ENCODE assay signal across 8 cellular contexts in the genomic region with DNA sequence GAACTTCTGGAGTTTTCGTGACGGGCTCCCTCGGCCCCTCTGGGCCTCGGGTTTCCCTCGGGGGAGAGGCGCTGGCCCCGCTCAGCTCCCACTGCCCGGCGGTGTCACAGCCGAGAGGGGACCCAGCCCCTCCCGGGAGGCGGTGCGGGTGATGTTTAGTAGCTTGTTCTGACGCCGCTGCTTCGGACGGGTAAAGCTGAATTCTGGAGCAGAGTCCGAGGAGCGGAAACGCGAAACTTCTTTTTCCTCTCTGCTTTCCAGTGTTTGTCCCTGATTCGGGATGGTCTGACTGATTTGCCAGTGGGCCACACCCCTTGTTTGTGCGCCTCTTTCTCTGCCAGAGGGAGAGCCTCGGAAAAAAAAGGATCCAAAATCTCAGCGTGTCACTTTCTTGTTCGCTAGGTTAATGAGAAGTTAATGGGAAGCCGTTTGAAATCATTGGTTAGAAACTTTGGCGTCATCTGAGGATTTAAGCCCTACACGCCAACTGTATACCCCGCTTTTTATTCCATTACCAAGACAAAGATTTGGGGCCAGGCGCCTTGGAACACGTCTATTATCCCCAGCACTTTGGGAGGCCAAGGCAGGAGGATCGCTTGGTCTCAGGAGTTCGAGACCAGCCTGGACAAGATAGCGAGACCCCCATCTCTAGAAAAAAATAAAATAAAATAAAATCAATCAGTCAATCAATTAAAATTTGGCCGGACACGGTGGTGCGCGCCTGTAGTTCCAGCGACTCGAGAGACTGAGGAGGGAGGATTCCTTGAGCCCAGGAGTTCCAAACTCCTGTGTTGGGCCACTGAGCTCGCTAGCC. TPM values are rescaled to one million over a fixed set of nuclear protein-coding genes. Genes with fewer than 3 reads are reported as not detected.
DNase-seq lines count a peak whose midpoint lies in the region; ATAC-seq and TF ChIP-seq lines count a peak whose summit lies in the region.

No MANE protein-coding gene starts in this region.

- H3K4me1 ChIP-seq in naive thymus-derived CD4-positive, alpha-beta T cell (ENCODE audit: control insufficient read depth in 2 of 2, insufficient read depth in 2 of 2, low read length in 2 of 2) = peaks cover 3 to 8% of the 10 kb centered on the region in 2 donors
- H3K4me1 ChIP-seq in uterus = peaks cover 0 to 4% of the 10 kb centered on the region in 2 donors

- peaks cover 16% of the 10 kb centered on the region for H3K36me3 Mint-ChIP-seq in activated T-helper 1 cell treated with anti-CD3 and anti-CD28 coated beads, Interleukin-12 subunit alpha, Interleukin-12 subunit beta, Interleukin-2, Interleukin-4 antibody, amounts not matched to agents 30 ng/mL and 10 ng/mL and 1 ng/mL, durations not matched to agents 14 hours and 24 hours and 36 hours (ENCODE audit: low read depth)
- peaks cover 0 to 6% (median 0%) of the 10 kb centered on the region in 5 donors for H3K36me3 Mint-ChIP-seq in naive thymus-derived CD4-positive, alpha-beta T cell

- DNase-seq in DMS53 treated with DMSO at 0.1 percent for 48 hours (lab: John Stamatoyannopoulos, UW; ENCODE audit: unreplicated experiment) (peak; percentile 63), GOT3 (lab: John Stamatoyannopoulos, UW) (peak; percentile 26), NCI-H1105 (lab: John Stamatoyannopoulos, UW) (peak; percentile 10), fibroblast of pulmonary artery (ENCODE audit: low read depth) (peak; percentile 67), uterus (peak; percentile 55 to 56), GM10266 (ENCODE audit: extremely low spot score) (no peak)
- DNase-seq in activated T-helper 1 cell treated with anti-CD3 and anti-CD28 coated beads, Interleukin-12 subunit alpha, Interleukin-12 subunit beta, Interleukin-2, Interleukin-4 antibody, amounts not matched to agents 30 ng/mL and 10 ng/mL and 1 ng/mL, durations not matched to agents 14 hours and 24 hours and 36 hours (ENCODE audit: low spot score) = no peak
- DNase-seq in naive thymus-derived CD4-positive, alpha-beta T cell = peak in 1 of 9 donors; percentile 2

- peaks cover 0 to 19% (median 0%) of the 10 kb centered on the region in 3 experiments for H3K36me3 ChIP-seq in naive thymus-derived CD4-positive, alpha-beta T cell (ENCODE audit: control insufficient read depth in 2 of 3, insufficient read depth in 3 of 3, low read length in 3 of 3)
- H3K36me3 ChIP-seq in uterus = no peaks in the 10 kb centered on the region

- H3K27ac ChIP-seq in naive thymus-derived CD4-positive, alpha-beta T cell (ENCODE audit: low read depth, low read length) = peak overlapping the region; percentile 89
- H3K27ac ChIP-seq in uterus = peak overlapping the region; percentile 91 to 93

- TF ChIP-seq CTCF in fibroblast of pulmonary artery (IDR thresholded peaks at IDR 0.05; ENCODE audit: low read length, missing control alignments) (no peak), uterus (IDR thresholded peaks at IDR 0.05) (no peak), GM10266 (IDR thresholded peaks at IDR 0.05; ENCODE audit: control insufficient read depth, insufficient read depth, low read depth, missing control alignments) (no peak)

- no peaks in the 10 kb centered on the region for H3K27me3 Mint-ChIP-seq in activated T-helper 1 cell treated with anti-CD3 and anti-CD28 coated beads, Interleukin-12 subunit alpha, Interleukin-12 subunit beta, Interleukin-2, Interleukin-4 antibody, amounts not matched to agents 30 ng/mL and 10 ng/mL and 1 ng/mL, durations not matched to agents 14 hours and 24 hours and 36 hours (ENCODE audit: insufficient read depth)
- peaks cover 0 to 2% (median 0%) of the 10 kb centered on the region in 5 donors for H3K27me3 Mint-ChIP-seq in naive thymus-derived CD4-positive, alpha-beta T cell

- H3K4me3 ChIP-seq in fibroblast of pulmonary artery (replicated peaks; ENCODE audit: low read depth, low read length) = peak overlapping the region; percentile 77
- H3K4me3 ChIP-seq in naive thymus-derived CD4-positive, alpha-beta T cell (ENCODE audit: low read length) = peak overlapping the region; percentile 96
- peak overlapping the region; percentile 68 to 88 for H3K4me3 ChIP-seq in uterus

- intact Hi-C loops in activated T-helper 1 cell treated with anti-CD3 and anti-CD28 coated beads, Interleukin-12 subunit alpha, Interleukin-12 subunit beta, Interleukin-2, Interleukin-4 antibody, amounts not matched to agents 30 ng/mL and 10 ng/mL and 1 ng/mL, durations not matched to agents 14 hours and 24 hours and 36 hours (cut with micrococcal nuclease) = loop anchor here (2.0 to 5.0 kb wide), 5 partner anchors 69 to 981 kb away; a partner anchor contains a TSS
- intact Hi-C loops in naive thymus-derived CD4-positive, alpha-beta T cell (cut with micrococcal nuclease) = loop anchor here (2.0 to 5.0 kb wide), 5 partner anchors 97 to 1756 kb away; a partner anchor contains a TSS
- intact Hi-C loops in uterus (cut with DNase I; ENCODE audit: low total_unique reads) = no loop called here

- POLR2A ChIA-PET in naive thymus-derived CD4-positive, alpha-beta T cell (lab: Charles Lee) = interaction anchor here (0.5 to 1.8 kb wide), 3 partner anchors 14 to 78 kb away, joined by 3 to 21 read pairs (median 7); a partner anchor contains a TSS

- H3K9me3 ChIP-seq in naive thymus-derived CD4-positive, alpha-beta T cell (ENCODE audit: control insufficient read depth in 2 of 3, low read length in 3 of 3) = no peaks in the 10 kb centered on the region
- no peaks in the 10 kb centered on the region for H3K9me3 ChIP-seq in uterus

- H3K4me1 Mint-ChIP-seq in activated T-helper 1 cell treated with anti-CD3 and anti-CD28 coated beads, Interleukin-12 subunit alpha, Interleukin-12 subunit beta, Interleukin-2, Interleukin-4 antibody, amounts not matched to agents 30 ng/mL and 10 ng/mL and 1 ng/mL, durations not matched to agents 14 hours and 24 hours and 36 hours (ENCODE audit: low read depth) = peaks cover 27% of the 10 kb centered on the region
- H3K4me1 Mint-ChIP-seq in naive thymus-derived CD4-positive, alpha-beta T cell = peaks cover 15 to 35% (median 31%) of the 10 kb centered on the region in 7 donors

- H3K9me3 Mint-ChIP-seq in activated T-helper 1 cell treated with anti-CD3 and anti-CD28 coated beads, Interleukin-12 subunit alpha, Interleukin-12 subunit beta, Interleukin-2, Interleukin-4 antibody, amounts not matched to agents 30 ng/mL and 10 ng/mL and 1 ng/mL, durations not matched to agents 14 hours and 24 hours and 36 hours = no peaks in the 10 kb centered on the region
- H3K9me3 Mint-ChIP-seq in naive thymus-derived CD4-positive, alpha-beta T cell = peaks cover 0 to 2% (median 0%) of the 10 kb centered on the region in 11 donors

- no peaks in the 10 kb centered on the region for H3K27me3 ChIP-seq in naive thymus-derived CD4-positive, alpha-beta T cell (ENCODE audit: control insufficient read depth in 2 of 2, insufficient read depth in 2 of 2, low read length in 2 of 2)
- no peaks in the 10 kb centered on the region for H3K27me3 ChIP-seq in uterus

- peak; percentile 4 for ATAC-seq in naive thymus-derived CD4-positive, alpha-beta T cell

- no peak for TF ChIP-seq POLR2A in uterus (IDR thresholded peaks at IDR 0.05)

- peak overlapping the region; percentile 91 for H3K4me3 Mint-ChIP-seq in activated T-helper 1 cell treated with anti-CD3 and anti-CD28 coated beads, Interleukin-12 subunit alpha, Interleukin-12 subunit beta, Interleukin-2, Interleukin-4 antibody, amounts not matched to agents 30 ng/mL and 10 ng/mL and 1 ng/mL, durations not matched to agents 14 hours and 24 hours and 36 hours
- H3K4me3 Mint-ChIP-seq in naive thymus-derived CD4-positive, alpha-beta T cell = peak overlapping the region; percentile 93 to 100 (median 98)

- H3K27ac Mint-ChIP-seq in activated T-helper 1 cell treated with anti-CD3 and anti-CD28 coated beads, Interleukin-12 subunit alpha, Interleukin-12 subunit beta, Interleukin-2, Interleukin-4 antibody, amounts not matched to agents 30 ng/mL and 10 ng/mL and 1 ng/mL, durations not matched to agents 14 hours and 24 hours and 36 hours = no peak overlapping the region
- H3K27ac Mint-ChIP-seq in naive thymus-derived CD4-positive, alpha-beta T cell = peak overlapping the region in 8 of 9 donors; percentile 62 to 97 (median 88)

- CTCF ChIA-PET in naive thymus-derived CD4-positive, alpha-beta T cell (lab: Charles Lee) = interaction anchor here (0.6 kb wide), 1 partner anchor 77 kb away, joined by 3 read pairs; no protein-coding TSS in a partner anchor

RNA-seq across cellular contexts. Expression of a gene that starts 0.8 kb away (rescaled TPM):
- 7.9 and 8.6 TPM in 2 replicates for total RNA-seq in activated T-helper 1 cell treated with anti-CD3 and anti-CD28 coated beads, Interleukin-12 subunit alpha, Interleukin-12 subunit beta, Interleukin-2, Interleukin-4 antibody, amounts not matched to agents 30 ng/mL and 10 ng/mL and 1 ng/mL, durations not matched to agents 14 hours and 24 hours and 36 hours
- 1 to 10 TPM; 4.7 to 9.6 (median 7.4) TPM for total RNA-seq in naive thymus-derived CD4-positive, alpha-beta T cell
- polyA plus RNA-seq in naive thymus-derived CD4-positive, alpha-beta T cell = 1 to 10 TPM; 4.5 to 6.7 TPM
- total RNA-seq in uterus = 10 to 100 TPM in 3 of 4 donors, 1 to 10 TPM in 1; 7.2 to 38.7 (median 29.4) TPM

RNA-seq across cellular contexts. Expression of a gene that starts 14.4 kb away (rescaled TPM):
- 43.3 and 48.1 TPM in 2 replicates for total RNA-seq in activated T-helper 1 cell treated with anti-CD3 and anti-CD28 coated beads, Interleukin-12 subunit alpha, Interleukin-12 subunit beta, Interleukin-2, Interleukin-4 antibody, amounts not matched to agents 30 ng/mL and 10 ng/mL and 1 ng/mL, durations not matched to agents 14 hours and 24 hours and 36 hours
- 10 to 100 TPM; 13.7 to 44.3 (median 28.7) TPM for total RNA-seq in naive thymus-derived CD4-positive, alpha-beta T cell
- polyA plus RNA-seq in naive thymus-derived CD4-positive, alpha-beta T cell = 10 to 100 TPM; 49.4 to 53.6 TPM
- 10 to 100 TPM in 3 of 4 donors, 1 to 10 TPM in 1; 1.2 to 26.3 (median 12.4) TPM for total RNA-seq in uterus

RNA-seq across cellular contexts. Expression of a gene that starts 14.5 kb away (rescaled TPM):
- total RNA-seq in activated T-helper 1 cell treated with anti-CD3 and anti-CD28 coated beads, Interleukin-12 subunit alpha, Interleukin-12 subunit beta, Interleukin-2, Interleukin-4 antibody, amounts not matched to agents 30 ng/mL and 10 ng/mL and 1 ng/mL, durations not matched to agents 14 hours and 24 hours and 36 hours = 72.6 and 75.9 TPM in 2 replicates
- total RNA-seq in naive thymus-derived CD4-positive, alpha-beta T cell = 10 to 100 TPM in 1 of 5 experiments, 1 to 10 TPM in 1, under 1 TPM in 2, not detected in 1; 0.35 to 77.2 (median 0.82) TPM
- polyA plus RNA-seq in naive thymus-derived CD4-positive, alpha-beta T cell = not detected
- total RNA-seq in uterus = 1 to 10 TPM in 1 of 4 donors, not detected in 3; 9.6 TPM

RNA-seq across cellular contexts. Expression of a gene that starts 34.6 kb away (rescaled TPM):
- 0.17 TPM in 1 of 2 replicates, not detected in the other for total RNA-seq in activated T-helper 1 cell treated with anti-CD3 and anti-CD28 coated beads, Interleukin-12 subunit alpha, Interleukin-12 subunit beta, Interleukin-2, Interleukin-4 antibody, amounts not matched to agents 30 ng/mL and 10 ng/mL and 1 ng/mL, durations not matched to agents 14 hours and 24 hours and 36 hours
- not detected for total RNA-seq in naive thymus-derived CD4-positive, alpha-beta T cell
- polyA plus RNA-seq in naive thymus-derived CD4-positive, alpha-beta T cell = not detected
- not detected for total RNA-seq in uterus

RNA-seq across cellular contexts. Expression of a gene that starts 56.6 kb away (rescaled TPM):
- total RNA-seq in activated T-helper 1 cell treated with anti-CD3 and anti-CD28 coated beads, Interleukin-12 subunit alpha, Interleukin-12 subunit beta, Interleukin-2, Interleukin-4 antibody, amounts not matched to agents 30 ng/mL and 10 ng/mL and 1 ng/mL, durations not matched to agents 14 hours and 24 hours and 36 hours = not detected in 2 replicates
- total RNA-seq in naive thymus-derived CD4-positive, alpha-beta T cell = not detected
- 1 to 10 TPM; 1.6 to 2.0 TPM for polyA plus RNA-seq in naive thymus-derived CD4-positive, alpha-beta T cell
- 10 to 100 TPM in 1 of 4 donors, 1 to 10 TPM in 3; 2.4 to 10.5 (median 7.0) TPM for total RNA-seq in uterus

Comparison
In these comparisons a context has a peak if more than half of its experiments do, and no peak if none do; other contexts are left out.
1. DNase-seq: peak in DMS53 treated with DMSO at 0.1 percent for 48 hours (single experiment), GOT3 (single experiment), NCI-H1105 (single experiment), fibroblast of pulmonary artery (single experiment) and uterus (2 of 2); none in activated T-helper 1 cell treated with anti-CD3 and anti-CD28 coated beads, Interleukin-12 subunit alpha, Interleukin-12 subunit beta, Interleukin-2, Interleukin-4 antibody, amounts not matched to agents 30 ng/mL and 10 ng/mL and 1 ng/mL, durations not matched to agents 14 hours and 24 hours and 36 hours (single experiment) and GM10266 (single experiment).
2. Peak in every context shown above with its lines, with median percentiles within 50 percentile points of each other: H3K4me3 ChIP-seq.